In genomic region chr5:91419136-91419535, GRCh38 we compare ENCODE assay signal across 12 cellular contexts. TPM values are rescaled to one million over a fixed set of nuclear protein-coding genes. Genes with fewer than 3 reads are reported as not detected.
DNase-seq lines count a peak whose midpoint lies in the region; ATAC-seq, FAIRE-seq and TF ChIP-seq lines count a peak whose summit lies in the region.
"Had no signal": no experiment of that assay in that cellular context is flagged by ENCODE, and none has a peak within 500 bp of the region (broad histone marks: within the 10 kb centered on the region; RNA-seq: fewer than 3 reads in every experiment).

No MANE protein-coding gene starts in this region.

- no peak for TF ChIP-seq POLR2A in A549 (IDR thresholded peaks at IDR 0.05; ENCODE audit: low read length)

- H3K27me3 ChIP-seq in pancreas = no peaks in the 10 kb centered on the region
- H3K27me3 ChIP-seq: BLaER1 treated with 17β-estradiol and CSF1 and Interleukin-3, amounts not matched to agents 10 nM and 100 nM had no signal

- CTCF ChIA-PET in A549 (lab: Yijun Ruan, JAX) = interaction anchor here (0.6 to 6.5 kb wide), 27 partner anchors 9 to 635 kb away, joined by 3 to 71 read pairs (median 7); no protein-coding TSS in a partner anchor

- H3K36me3 ChIP-seq in SK-N-MC (ENCODE audit: insufficient read depth, low read length) (no peaks in the 10 kb centered on the region), kidney (ENCODE audit: control insufficient read depth in 1 of 2, insufficient read depth in 2 of 2, low read length in 2 of 2) (no peaks in the 10 kb centered on the region), pancreas (no peaks in the 10 kb centered on the region)
- H3K36me3 ChIP-seq: BLaER1 treated with 17β-estradiol and CSF1 and Interleukin-3, amounts not matched to agents 10 nM and 100 nM had no signal

- intact Hi-C loops in kidney (cut with DNase I) (no loop called here), pancreas (cut with DNase I) (loop anchor here in 1 of 3 donors (10.0 kb wide), 1 partner anchor 554 kb away; no protein-coding TSS in a partner anchor)

- 89% methylated on average over 1 of the region's 1 CpG for WGBS in A549 (ENCODE audit: missing lambda C conversion rate)
- 69 to 83% methylated on average over 1 of the region's 1 CpG for WGBS in pancreas, 2 donors

- H3K27ac ChIP-seq in A549 = no peak overlapping the region
- peak overlapping the region; percentile 37; the same call in 1 of the 2 replicates for H3K27ac ChIP-seq in SK-N-MC
- H3K27ac ChIP-seq in kidney (ENCODE audit: low read depth in 2 of 2, low read length in 2 of 2) = no peak overlapping the region
- H3K27ac ChIP-seq in pancreas = no peak overlapping the region
- H3K27ac ChIP-seq: BLaER1 treated with 17β-estradiol and CSF1 and Interleukin-3, amounts not matched to agents 10 nM and 100 nM; KMS-11 had no signal

- peak overlapping the region; percentile 6; the same call in 1 of the 3 replicates for H3K4me2 ChIP-seq in A549
- H3K4me2 ChIP-seq: BLaER1 treated with 17β-estradiol and CSF1 and Interleukin-3, amounts not matched to agents 10 nM and 100 nM; GM23338; KMS-11 had no signal

- POLR2A ChIA-PET in A549 (lab: Yijun Ruan, JAX) = interaction anchor here (0.6 to 1.7 kb wide), 3 partner anchors 35 to 616 kb away, joined by 3 to 11 read pairs (median 4); partner anchors contain the start of gene ARRDC3

- peaks cover 24% of the 10 kb centered on the region for H3K4me1 ChIP-seq in A549
- no peaks in the 10 kb centered on the region for H3K4me1 ChIP-seq in kidney (ENCODE audit: control insufficient read depth in 1 of 2, insufficient read depth in 1 of 2, low read depth in 1 of 2, low read length in 2 of 2)
- no peaks in the 10 kb centered on the region for H3K4me1 ChIP-seq in pancreas

- peak; percentile 56 for FAIRE-seq in A549 (lab: Jason Lieb, UNC)
- FAIRE-seq in kidney (lab: Jason Lieb, UNC) = peak; percentile 73
- peak; percentile 92 for FAIRE-seq in pancreas (lab: Jason Lieb, UNC)
- no peak for FAIRE-seq in urothelium cell line (lab: Jason Lieb, UNC)
- FAIRE-seq: GM12878 had no signal

- no peak overlapping the region for H3K4me3 ChIP-seq in A549
- peak overlapping the region; percentile 23; the same call in 1 of the 2 replicates for H3K4me3 ChIP-seq in SK-N-MC
- peak overlapping the region in 1 of 2 donors; percentile 6 for H3K4me3 ChIP-seq in kidney (ENCODE audit: low read length in 2 of 2)
- no peak overlapping the region for H3K4me3 ChIP-seq in pancreas
- H3K4me3 ChIP-seq: BLaER1 treated with 17β-estradiol and CSF1 and Interleukin-3, amounts not matched to agents 10 nM and 100 nM; GM12878; GM23338 had no signal

- H3K9ac ChIP-seq in SK-N-MC (ENCODE audit: insufficient read length) (peak overlapping the region; percentile 58), kidney (ENCODE audit: low read length in 2 of 2) (no peak overlapping the region)
- H3K9ac ChIP-seq: BLaER1 treated with 17β-estradiol and CSF1 and Interleukin-3, amounts not matched to agents 10 nM and 100 nM; KMS-11 had no signal

- TF ChIP-seq EP300 in A549 (IDR thresholded peaks at IDR 0.05) = no peak

- no peak for TF ChIP-seq RAD21 in A549 (conservative IDR thresholded peaks at IDR 0.05 in 1 of 2, IDR thresholded peaks at IDR 0.05 in 1 of 2)

- no peak for TF ChIP-seq CTCF in A549 (IDR thresholded peaks at IDR 0.05)
- no peak for TF ChIP-seq CTCF in kidney (IDR thresholded peaks at IDR 0.05; ENCODE audit: borderline replicate concordance, extremely low read depth, insufficient read depth)
- TF ChIP-seq CTCF in pancreas (IDR thresholded peaks at IDR 0.05) = no peak

- no peak for DNase-seq in A549 (ENCODE audit: low read depth in 1 of 2, low spot score in 1 of 2)
- DNase-seq in SK-N-MC (ENCODE audit: low read depth, low spot score) = no peak
- no peak for DNase-seq in kidney
- no peak for DNase-seq in pancreas
- no peak for DNase-seq in urothelium cell line (ENCODE audit: low spot score)

- no peak for ATAC-seq in A549
- ATAC-seq in pancreas = no peak
- no peak for ATAC-seq in HG03135 (IDR thresholded peaks at IDR 0.05; ENCODE audit: unreplicated experiment)
- no peak for ATAC-seq in GM18870 (IDR thresholded peaks at IDR 0.05; ENCODE audit: unreplicated experiment)
- no peak for ATAC-seq in GM18498 (IDR thresholded peaks at IDR 0.05; ENCODE audit: unreplicated experiment)
- ATAC-seq: GM23338 had no signal

- H3K9me3 ChIP-seq in A549 = no peaks in the 10 kb centered on the region
- H3K9me3 ChIP-seq in SK-N-MC (ENCODE audit: low read depth, low read length) = no peaks in the 10 kb centered on the region
- H3K9me3 ChIP-seq in kidney (ENCODE audit: control insufficient read depth in 1 of 2, low read length in 2 of 2) = no peaks in the 10 kb centered on the region
- no peaks in the 10 kb centered on the region for H3K9me3 ChIP-seq in pancreas
- H3K9me3 ChIP-seq: BLaER1 treated with 17β-estradiol and CSF1 and Interleukin-3, amounts not matched to agents 10 nM and 100 nM had no signal

TF ChIP-seq in A549, 52 proteins besides CTCF, POLR2A, EP300 and RAD21:
- TF ChIP-seq POLR2AphosphoS2 (conservative IDR thresholded peaks at IDR 0.05; ENCODE audit: low read length) (no peak), HES2 (IDR thresholded peaks at IDR 0.05) (no peak), MAX (IDR thresholded peaks at IDR 0.05) (no peak), HOXA7 (CRISPR knock-in tag; IDR thresholded peaks at IDR 0.05) (no peak), CHD2 (IDR thresholded peaks at IDR 0.05; ENCODE audit: low read length, partially characterized antibody) (no peak), ZFP36 (IDR thresholded peaks at IDR 0.05; ENCODE audit: borderline replicate concordance, partially characterized antibody) (no peak), CBX2 (IDR thresholded peaks at IDR 0.05; ENCODE audit: borderline replicate concordance, low read depth) (no peak), MAZ (IDR thresholded peaks at IDR 0.05; ENCODE audit: borderline replicate concordance, low read depth, low read length) (no peak), NR3C1 (IDR thresholded peaks at IDR 0.05) (no peak), GATA3 (IDR thresholded peaks at IDR 0.05; ENCODE audit: borderline replicate concordance) (no peak), FOXS1 (CRISPR knock-in tag; IDR thresholded peaks at IDR 0.05) (no peak), RARB (CRISPR knock-in tag; IDR thresholded peaks at IDR 0.05) (no peak), CHD4 (IDR thresholded peaks at IDR 0.05; ENCODE audit: borderline replicate concordance) (no peak), SREBF2 (IDR thresholded peaks at IDR 0.05) (no peak)
TF ChIP-seq in A549: peak in this region for 0.

RNA-seq across cellular contexts. Expression of gene ARRDC3, which starts 36.0 kb away (rescaled TPM):
- 32.4 and 36.3 TPM in 2 replicates for polyA plus RNA-seq in A549 (2011; rRNA removed)
- 6.1 and 7.0 TPM in 2 replicates for polyA plus RNA-seq in A549 (2012; cell fraction: cytosol; rRNA removed)
- 6.6 and 9.2 TPM in 2 replicates for polyA plus RNA-seq in A549 (2012; cell fraction: nucleus; rRNA removed)
- polyA plus RNA-seq in A549 (2017; fragmentation: RNase III; extraction: RNeasy Plus Mini Kit Qiagen cat#74134 plus additional on column Dnase treatment) = 8.0 to 9.9 TPM (median 9.6 TPM) in 3 replicates
- 82.3 and 82.9 TPM in 2 replicates for polyA minus RNA-seq in A549 (2011; rRNA and poly(A)+ RNA removed)
- 124 TPM for total RNA-seq in kidney
- polyA plus RNA-seq in kidney (ENCODE audit: insufficient read depth, low read depth, low replicate concordance) = 18.4 TPM
- 10 to 100 TPM; 11.4 to 79.6 (median 24.9) TPM for total RNA-seq in pancreas
- polyA plus RNA-seq in pancreas = 1 to 10 TPM; 7.3 to 8.5 TPM
